16 cellular contexts compared by ENCODE assay signal in genomic region chr21:40331182-40331581, GRCh38.
"Had no signal": no experiment of that assay in that cellular context is flagged by ENCODE, and none has a peak within 500 bp of the region (broad histone marks: within the 10 kb centered on the region; RNA-seq: fewer than 3 reads in every experiment).

No MANE protein-coding gene starts in this region.

- H3K27me3 ChIP-seq: gastrocnemius medialis, hepatocyte, testis, upper lobe of left lung had no signal

- H3K27ac Mint-ChIP-seq: activated CD4-positive, alpha-beta T cell treated with anti-CD3 and anti-CD28 coated beads, Interleukin-2, amount 10 ng/mL, durations not matched to agents 7 days and 5 days; activated naive CD8-positive, alpha-beta T cell treated with anti-CD3 and anti-CD28 coated beads for 36 hours; memory B cell; natural killer cell; stimulated activated naive CD8-positive, alpha-beta T cell treated with anti-CD3 and anti-CD28 coated beads, Interleukin-15, amount 100 ng/mL, for 72 hours; T-helper 2 cell treated with Interferon-gamma antibody and Interleukin-4, amounts not matched to agents 5 μg/mL and 100 μg/mL, for 36 hours had no signal

- H3K36me3 Mint-ChIP-seq: activated naive CD8-positive, alpha-beta T cell treated with anti-CD3 and anti-CD28 coated beads for 36 hours; memory B cell; natural killer cell had no signal

- H3K4me1 ChIP-seq: gastrocnemius medialis, testis, upper lobe of left lung had no signal

- H3K9me3 ChIP-seq: gastrocnemius medialis, testis, upper lobe of left lung had no signal

- FAIRE-seq: keratinocyte had no signal

- H3K27me3 Mint-ChIP-seq: activated CD4-positive, alpha-beta T cell treated with anti-CD3 and anti-CD28 coated beads, Interleukin-2, amount 10 ng/mL, durations not matched to agents 7 days and 5 days; memory B cell had no signal

- H2AFZ ChIP-seq: hepatocyte had no signal

- H3K4me3 ChIP-seq: gastrocnemius medialis, hepatocyte, testis, upper lobe of left lung had no signal

- H3K36me3 ChIP-seq: gastrocnemius medialis, upper lobe of left lung had no signal

- H3K4me3 Mint-ChIP-seq: activated CD4-positive, alpha-beta T cell treated with anti-CD3 and anti-CD28 coated beads, Interleukin-2, amount 10 ng/mL, durations not matched to agents 7 days and 5 days; activated naive CD8-positive, alpha-beta T cell treated with anti-CD3 and anti-CD28 coated beads for 36 hours; memory B cell; natural killer cell; stimulated activated naive CD8-positive, alpha-beta T cell treated with anti-CD3 and anti-CD28 coated beads, Interleukin-15, amount 100 ng/mL, for 72 hours; T-helper 2 cell treated with Interferon-gamma antibody and Interleukin-4, amounts not matched to agents 5 μg/mL and 100 μg/mL, for 36 hours had no signal

- H3K4me1 Mint-ChIP-seq: activated CD4-positive, alpha-beta T cell treated with anti-CD3 and anti-CD28 coated beads, Interleukin-2, amount 10 ng/mL, durations not matched to agents 7 days and 5 days; activated naive CD8-positive, alpha-beta T cell treated with anti-CD3 and anti-CD28 coated beads for 36 hours; memory B cell; natural killer cell; stimulated activated naive CD8-positive, alpha-beta T cell treated with anti-CD3 and anti-CD28 coated beads, Interleukin-15, amount 100 ng/mL, for 72 hours had no signal

- H3K4me2 ChIP-seq: hepatocyte had no signal

- H3K27ac ChIP-seq: gastrocnemius medialis, hepatocyte, testis, upper lobe of left lung had no signal

- H3K79me2 ChIP-seq: hepatocyte had no signal

- DNase-seq: activated CD4-positive, alpha-beta T cell treated with anti-CD3 and anti-CD28 coated beads, Interleukin-2, amount 10 ng/mL, durations not matched to agents 7 days and 5 days; activated CD8-positive, alpha-beta memory T cell treated with anti-CD3 and anti-CD28 coated beads for 24 hours; activated gamma-delta T cell treated with Interleukin-2 at 50 U/mL for 16 hours; activated naive CD8-positive, alpha-beta T cell treated with anti-CD3 and anti-CD28 coated beads for 36 hours; erythroblast; gastrocnemius medialis; natural killer cell; stimulated activated naive CD8-positive, alpha-beta T cell treated with anti-CD3 and anti-CD28 coated beads, Interleukin-15, amount 100 ng/mL, for 72 hours; testis; upper lobe of left lung had no signal

- ATAC-seq: gastrocnemius medialis; left lobe of liver; natural killer cell; sciatic nerve; stimulated activated naive CD8-positive, alpha-beta T cell treated with anti-CD3 and anti-CD28 coated beads, Interleukin-15, amount 100 ng/mL, for 72 hours had no signal
